Comparison of ENCODE assay signal across 18 cellular contexts in genomic region chr18:37258819-37259218, GRCh38.
DNase-seq lines count a peak whose midpoint lies in the region; ATAC-seq, FAIRE-seq and TF ChIP-seq lines count a peak whose summit lies in the region.
"Had no signal": no experiment of that assay in that cellular context is flagged by ENCODE, and none has a peak within 500 bp of the region (broad histone marks: within the 10 kb centered on the region; RNA-seq: fewer than 3 reads in every experiment).

No MANE protein-coding gene starts in this region.

- no peak for FAIRE-seq in HepG2 (lab: Jason Lieb, UNC)
- FAIRE-seq: GM19239, H54, HTR-8/SVneo had no signal

- H3K9ac ChIP-seq in HepG2 (ENCODE audit: insufficient read depth, low read depth, low read length) = no peak overlapping the region
- H3K9ac ChIP-seq: BLaER1, GM23248 had no signal

- H2AFZ ChIP-seq in HepG2 (ENCODE audit: low read length) = no peak overlapping the region
- H2AFZ ChIP-seq: GM23248 had no signal

- H3K9me3 ChIP-seq in right lobe of liver (no peaks in the 10 kb centered on the region), HepG2 (ENCODE audit: low read length) (no peaks in the 10 kb centered on the region), spleen (no peaks in the 10 kb centered on the region)
- H3K9me3 ChIP-seq: BLaER1 had no signal

- no TSS peak for BruUV-seq in HepG2 (replicated peaks; lab: Mats Ljungman, UMichigan)

- H3K27me3 ChIP-seq in right lobe of liver (peaks cover 0 to 5% of the 10 kb centered on the region in 2 donors), HepG2 (ENCODE audit: control insufficient read depth in 1 of 2, insufficient read depth in 2 of 2, low read length in 2 of 2) (peaks cover 2 to 52% of the 10 kb centered on the region in 2 experiments; a peak in 4 of 5 replicates), dorsolateral prefrontal cortex (peaks cover 0 to 21% (median 0%) of the 10 kb centered on the region in 45 donors), spleen (replicated peaks in 1 of 7) (peaks cover 0 to 74% (median 21%) of the 10 kb centered on the region in 7 donors)

- ATAC-seq in right lobe of liver (no peak), HepG2 (no peak), GM21529 (IDR thresholded peaks at IDR 0.05; ENCODE audit: unreplicated experiment) (no peak), HG03378 (IDR thresholded peaks at IDR 0.05; ENCODE audit: unreplicated experiment) (no peak)
- ATAC-seq: CD8-positive, alpha-beta T cell had no signal

- in situ Hi-C loops in HepG2 (cut with HindIII; ENCODE audit: extremely low pct_ligation_motif_present, low pct_unique_long_range_greater_than_20kb) = no loop called here

- H3K27ac ChIP-seq in right lobe of liver (no peak overlapping the region), HepG2 (ENCODE audit: extremely low read length, insufficient read depth, low read length) (no peak overlapping the region), dorsolateral prefrontal cortex (peak overlapping the region in 46 of 59 donors; percentile 2 to 87 (median 60)), spleen (no peak overlapping the region)
- H3K27ac ChIP-seq: BLaER1, GM23248 had no signal

- CTCF ChIA-PET in HepG2 (lab: Yijun Ruan, JAX; ENCODE audit: low intra/inter-chr PET ratio, low total read pairs) = no interaction called here

- TF ChIP-seq EP300 in HepG2 (IDR thresholded peaks at IDR 0.05; ENCODE audit: low read depth in 2 of 2, low read length in 2 of 2) (no peak), HepG2 (CRISPR knock-in tag; IDR thresholded peaks at IDR 0.05; ENCODE audit: borderline replicate concordance) (no peak)

- 20% methylated on average over 11 of the region's 11 CpGs for WGBS in right lobe of liver (ENCODE audit: insufficient coverage, low coverage, low lambda C conversion rate, missing lambda C conversion rate)
- WGBS in HepG2 (ENCODE audit: low lambda C conversion rate) = 5% methylated on average over 11 of the region's 11 CpGs
- WGBS in spleen, 5 donors = 52 to 70% (median 61%) methylated on average over 11 of the region's 11 CpGs

- H3K4me1 ChIP-seq in right lobe of liver (no peaks in the 10 kb centered on the region), HepG2 (ENCODE audit: insufficient read depth, low read length) (no peaks in the 10 kb centered on the region), spleen (peaks cover 0 to 10% (median 6%) of the 10 kb centered on the region in 6 donors)
- H3K4me1 ChIP-seq: BLaER1 had no signal

- H3K4me2 ChIP-seq in HepG2 (ENCODE audit: low read depth, low read length) = no peak overlapping the region
- H3K4me2 ChIP-seq: BLaER1 had no signal

- TF ChIP-seq CTCF in right lobe of liver (IDR thresholded peaks at IDR 0.05) (no peak), HepG2 (CRISPR knock-in tag; IDR thresholded peaks at IDR 0.05) (no peak), dorsolateral prefrontal cortex (IDR thresholded peaks at IDR 0.05 in 54 of 56, conservative IDR thresholded peaks at IDR 0.05 in 2 of 56; ENCODE audit: low read depth in 1 of 56, partially characterized antibody in 56 of 56) (no peak), spleen (IDR thresholded peaks at IDR 0.05 in 8 of 11, conservative IDR thresholded peaks at IDR 0.05 in 3 of 11) (no peak)

- POLR2A ChIA-PET in HepG2 (lab: Yijun Ruan, JAX) = no interaction called here

- TF ChIP-seq POLR2A in right lobe of liver (IDR thresholded peaks at IDR 0.05) (no peak), HepG2 (IDR thresholded peaks at IDR 0.05; ENCODE audit: insufficient read depth in 1 of 2, low read depth in 2 of 2, low read length in 2 of 2) (no peak), spleen (IDR thresholded peaks at IDR 0.05) (no peak)

- no peaks in the 10 kb centered on the region for H3K79me2 ChIP-seq in HepG2 (ENCODE audit: insufficient read depth, low read length)

- intact Hi-C loops in right lobe of liver (cut with DNase I) = no loop called here
- intact Hi-C loops in HepG2 (cut with micrococcal nuclease; ENCODE audit: unreplicated experiment) = loop anchor here (5.0 kb wide), 1 partner anchor 317 kb away; no protein-coding TSS in a partner anchor
- intact Hi-C loops in dorsolateral prefrontal cortex (cut with DNase I) = no loop called here
- intact Hi-C loops in spleen (cut with DNase I; ENCODE audit: low total_unique reads) = no loop called here

- peak in 2 of 3 donors; percentile 2 to 8 for DNase-seq in right lobe of liver
- DNase-seq in HepG2 (ENCODE audit: low spot score) = no peak
- DNase-seq in dorsolateral prefrontal cortex = no peak
- peak; percentile 51 for DNase-seq in spleen
- no peak for DNase-seq in H4 (ENCODE audit: low spot score)
- DNase-seq: 8988T; Calu3; CD8-positive, alpha-beta T cell; DMS79 treated with DMSO at 0.1 percent for 48 hours; GF-D8; GM23248; HCEC 1CT had no signal

- H4K20me1 ChIP-seq in HepG2 (ENCODE audit: insufficient read depth, low read length) = no peaks in the 10 kb centered on the region
- H4K20me1 ChIP-seq: BLaER1 had no signal

- no peaks in the 10 kb centered on the region for H3K36me3 ChIP-seq in right lobe of liver
- H3K36me3 ChIP-seq in HepG2 (replicated peaks in 1 of 2; ENCODE audit: control insufficient read depth in 1 of 2, insufficient read depth in 2 of 2, low read length in 2 of 2) = no peaks in the 10 kb centered on the region
- no peaks in the 10 kb centered on the region for H3K36me3 ChIP-seq in spleen
- H3K36me3 ChIP-seq: BLaER1 had no signal

- TF ChIP-seq RAD21 in HepG2 (CRISPR knock-in tag; IDR thresholded peaks at IDR 0.05) = no peak

- H3K4me3 ChIP-seq in right lobe of liver (no peak overlapping the region), HepG2 (replicated peaks in 1 of 3; ENCODE audit: insufficient read depth in 1 of 3, low read depth in 2 of 3, low read length in 3 of 3) (no peak overlapping the region), dorsolateral prefrontal cortex (no peak overlapping the region), spleen (no peak overlapping the region)
- H3K4me3 ChIP-seq: BLaER1, GM23248 had no signal

TF ChIP-seq in HepG2, 621 proteins besides CTCF, POLR2A, EP300 and RAD21:
- TF ChIP-seq NFYC (CRISPR knock-in tag; IDR thresholded peaks at IDR 0.05) (no peak), SRF (IDR thresholded peaks at IDR 0.05; ENCODE audit: low read depth, low read length) (no peak), PHF20 (CRISPR knock-in tag; IDR thresholded peaks at IDR 0.05) (no peak), ZNF766 (CRISPR knock-in tag; IDR thresholded peaks at IDR 0.05; ENCODE audit: borderline replicate concordance) (no peak), ZNF12 (CRISPR knock-in tag; IDR thresholded peaks at IDR 0.05) (no peak), ZNF101 (CRISPR knock-in tag; IDR thresholded peaks at IDR 0.05; ENCODE audit: borderline replicate concordance, low read depth) (no peak), MAFF (IDR thresholded peaks at IDR 0.05; ENCODE audit: low read depth, low read length) (no peak), NCOA5 (CRISPR knock-in tag; IDR thresholded peaks at IDR 0.05) (no peak), ZNF512 (CRISPR knock-in tag; IDR thresholded peaks at IDR 0.05) (no peak)
- TF ChIP-seq, protein P1, sequence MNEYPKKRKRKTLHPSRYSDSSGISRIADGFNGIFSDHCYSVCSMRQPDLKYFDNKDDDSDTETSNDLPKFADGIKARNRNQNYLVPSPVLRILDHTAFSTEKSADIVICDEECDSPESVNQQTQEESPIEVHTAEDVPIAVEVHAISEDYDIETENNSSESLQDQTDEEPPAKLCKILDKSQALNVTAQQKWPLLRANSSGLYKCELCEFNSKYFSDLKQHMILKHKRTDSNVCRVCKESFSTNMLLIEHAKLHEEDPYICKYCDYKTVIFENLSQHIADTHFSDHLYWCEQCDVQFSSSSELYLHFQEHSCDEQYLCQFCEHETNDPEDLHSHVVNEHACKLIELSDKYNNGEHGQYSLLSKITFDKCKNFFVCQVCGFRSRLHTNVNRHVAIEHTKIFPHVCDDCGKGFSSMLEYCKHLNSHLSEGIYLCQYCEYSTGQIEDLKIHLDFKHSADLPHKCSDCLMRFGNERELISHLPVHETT (CRISPR knock-in tag; conservative IDR thresholded peaks at IDR 0.05) = no peak

Comparison
In these comparisons a context has a peak if more than half of its experiments do, and no peak if none do; other contexts are left out.
1. DNase-seq: peak in right lobe of liver (2 of 3) and spleen (single experiment); none in HepG2 (single experiment), dorsolateral prefrontal cortex (0 of 10) and H4 (single experiment).
2. H3K27ac ChIP-seq: peak in dorsolateral prefrontal cortex (46 of 59); none in right lobe of liver (0 of 3), HepG2 (single experiment) and spleen (0 of 8).